Comparison of ENCODE assay signal across 8 cellular contexts in genomic region chr11:61733120-61733978, GRCh38. TPM values are rescaled to one million over a fixed set of nuclear protein-coding genes. Genes with fewer than 3 reads are reported as not detected.
DNase-seq lines count a peak whose midpoint lies in the region; ATAC-seq and TF ChIP-seq lines count a peak whose summit lies in the region.

No MANE protein-coding gene starts in this region.

- H3K4me3 ChIP-seq in dorsolateral prefrontal cortex: peak overlapping the region in 1 of 59 donors; percentile 13
- H3K4me3 ChIP-seq in lower lobe of right lung: no peak overlapping the region

- peaks cover 26% of the 10 kb centered on the region for H3K36me3 ChIP-seq in lower lobe of right lung

- TF ChIP-seq CTCF in dorsolateral prefrontal cortex (IDR thresholded peaks at IDR 0.05 in 54 of 56, conservative IDR thresholded peaks at IDR 0.05 in 2 of 56; ENCODE audit: low read depth in 1 of 56, partially characterized antibody in 56 of 56) (peak; percentile 98 to 100 (median 100)), lower lobe of right lung (IDR thresholded peaks at IDR 0.05) (peak; percentile 100)

- intact Hi-C loops in dorsolateral prefrontal cortex (cut with DNase I): loop anchor here (1.0 to 10.0 kb wide), 4 partner anchors 36 to 256 kb away; partner anchors contain the start of genes DAGLA (in 2 of the 2) and SYT7 (in 1 of the 2)
- intact Hi-C loops in lower lobe of right lung (cut with DNase I): loop anchor here (10.0 kb wide), 1 partner anchor 49 kb away; the partner anchor contains the start of gene DAGLA

- peaks cover 15% of the 10 kb centered on the region for H3K4me1 ChIP-seq in lower lobe of right lung

- H3K9me3 ChIP-seq in lower lobe of right lung: no peaks in the 10 kb centered on the region

- H3K27ac ChIP-seq in dorsolateral prefrontal cortex (peak overlapping the region; percentile 70 to 98 (median 92)), lower lobe of right lung (peak overlapping the region; percentile 47)

- H3K27me3 ChIP-seq in dorsolateral prefrontal cortex (no peaks in the 10 kb centered on the region), lower lobe of right lung (ENCODE audit: low read depth) (no peaks in the 10 kb centered on the region)

- DNase-seq in AG08395 (ENCODE audit: low spot score) (peak; percentile 95), NCI-H526 treated with DMSO at 0.1 percent for 48 hours (lab: John Stamatoyannopoulos, UW) (peak; percentile 27), dorsolateral prefrontal cortex (peak; percentile 90 to 94 (median 92)), lower lobe of right lung (peak; percentile 92)
- DNase-seq in activated CD4-positive, alpha-beta T cell treated with anti-CD3 and anti-CD28 coated beads, Interleukin-2, amount 50 U/mL, for 48 hours: peak; percentile 83 to 87
- DNase-seq in stimulated activated CD4-positive, alpha-beta T cell treated with anti-CD3 and anti-CD28 coated beads, TNF-alpha, amount 100 ng/mL, for 48 hours (ENCODE audit: low read depth in 3 of 3): peak; percentile 66 to 72 (median 69)

- peak; percentile 66 for ATAC-seq in GM18873 (IDR thresholded peaks at IDR 0.05; ENCODE audit: low FRiP score, unreplicated experiment)
- peak; percentile 75 for ATAC-seq in HG03460 (IDR thresholded peaks at IDR 0.05; ENCODE audit: unreplicated experiment)
- ATAC-seq in lower lobe of right lung: peak; percentile 84 to 88

RNA-seq across cellular contexts. Expression of gene MYRF, which starts 19.1 kb away (rescaled TPM):
- total RNA-seq in dorsolateral prefrontal cortex (100 to 1,000 TPM in 87 of 120 experiments, 10 to 100 TPM in 33; 23.0 to 708 (median 141) TPM), lower lobe of right lung (37.9 TPM)

RNA-seq across cellular contexts. Expression of gene DAGLA, which starts 53.2 kb away (rescaled TPM):
- 10 to 100 TPM; 12.9 to 58.9 (median 36.2) TPM for total RNA-seq in dorsolateral prefrontal cortex
- total RNA-seq in lower lobe of right lung: 7.1 TPM

RNA-seq across cellular contexts. Expression of gene TMEM258, which starts 59.0 kb away (rescaled TPM):
- total RNA-seq in dorsolateral prefrontal cortex (100 to 1,000 TPM in 1 of 120 experiments, 10 to 100 TPM in 119; 40.6 to 123 (median 65.5) TPM), lower lobe of right lung (104 TPM)

RNA-seq across cellular contexts. Expression of gene FEN1, which starts 59.4 kb away (rescaled TPM):
- total RNA-seq in dorsolateral prefrontal cortex (10 to 100 TPM in 100 of 120 experiments, 1 to 10 TPM in 20; 4.7 to 24.3 (median 13.8) TPM), lower lobe of right lung (5.4 TPM)

Comparison
In these comparisons a context has a peak if more than half of its experiments do, and no peak if none do; other contexts are left out.
1. DNase-seq: peak in every context shown above with its lines; median percentile 95 in AG08395; 92 in lower lobe of right lung; 92 in dorsolateral prefrontal cortex; 85 in activated CD4-positive, alpha-beta T cell treated with anti-CD3 and anti-CD28 coated beads, Interleukin-2, amount 50 U/mL, for 48 hours; 69 in stimulated activated CD4-positive, alpha-beta T cell treated with anti-CD3 and anti-CD28 coated beads, TNF-alpha, amount 100 ng/mL, for 48 hours; 27 in NCI-H526 treated with DMSO at 0.1 percent for 48 hours.